In the genomic region with DNA sequence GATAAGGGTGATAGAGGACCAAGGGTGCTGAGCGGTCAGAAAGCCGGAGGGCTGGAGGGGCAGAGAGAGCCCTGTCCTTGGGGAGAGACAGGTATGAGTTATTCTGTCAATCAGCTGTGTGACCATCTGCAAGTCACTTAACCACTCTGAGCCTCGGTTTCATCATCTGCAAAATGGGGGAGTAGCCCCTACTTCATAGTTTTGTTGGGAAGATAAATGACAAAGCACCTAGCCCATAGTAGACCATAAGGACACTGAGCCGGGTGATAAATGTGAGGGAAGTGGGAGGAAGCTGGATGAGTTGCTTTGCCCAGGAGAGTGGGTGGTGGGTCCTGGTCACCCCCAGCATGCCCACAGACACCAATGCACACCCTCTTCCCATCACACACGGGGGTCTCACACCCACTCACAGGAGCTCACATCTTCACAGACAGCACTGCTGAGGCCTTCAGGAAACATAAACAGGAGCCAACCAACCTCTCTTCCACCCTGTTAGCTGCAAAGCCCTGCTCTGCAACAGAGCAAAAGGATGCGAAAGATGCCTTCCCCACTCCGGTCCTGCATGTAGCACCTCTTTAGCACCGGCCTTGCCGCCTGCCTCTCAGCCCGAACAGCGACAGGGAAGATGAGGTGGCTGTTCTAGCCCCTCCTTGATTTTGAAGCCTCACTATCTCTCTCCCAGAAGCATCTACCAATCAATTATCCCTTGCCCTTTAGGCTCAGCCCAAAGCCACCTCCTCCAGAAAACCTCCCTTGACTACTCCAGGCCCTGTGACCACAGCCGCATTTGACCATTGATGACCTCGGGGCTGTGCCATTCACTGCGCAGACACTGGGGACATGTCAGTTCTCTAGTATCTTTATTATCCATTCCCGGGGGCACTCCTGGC, we compare ENCODE assay signal across 14 cellular contexts. TPM values are rescaled to one million over a fixed set of nuclear protein-coding genes. Genes with fewer than 3 reads are reported as not detected.
"Had no signal": no experiment of that assay in that cellular context is flagged by ENCODE, and none has a peak within 500 bp of the region (broad histone marks: within the 10 kb centered on the region; RNA-seq: fewer than 3 reads in every experiment).

No MANE protein-coding gene starts in this region.

- H3K27me3 ChIP-seq: breast epithelium, dorsolateral prefrontal cortex, sigmoid colon, spleen, stomach, testis had no signal

- H3K4me1 Mint-ChIP-seq: activated naive CD8-positive, alpha-beta T cell treated with anti-CD3 and anti-CD28 coated beads, Interleukin-2, amount 10 ng/mL, durations not matched to agents 7 days and 5 days; memory B cell had no signal

- H3K36me3 ChIP-seq: breast epithelium, sigmoid colon, spleen, stomach had no signal

- H3K9me3 Mint-ChIP-seq: activated naive CD8-positive, alpha-beta T cell treated with anti-CD3 and anti-CD28 coated beads, Interleukin-2, amount 10 ng/mL, durations not matched to agents 7 days and 5 days; memory B cell had no signal

- H3K27me3 Mint-ChIP-seq: activated naive CD8-positive, alpha-beta T cell treated with anti-CD3 and anti-CD28 coated beads, Interleukin-2, amount 10 ng/mL, durations not matched to agents 7 days and 5 days; memory B cell had no signal

- H3K4me3 ChIP-seq: breast epithelium, dorsolateral prefrontal cortex, sigmoid colon, spleen, stomach, testis had no signal

- H3K4me1 ChIP-seq: sigmoid colon, spleen, testis had no signal

- H3K4me3 Mint-ChIP-seq: activated naive CD8-positive, alpha-beta T cell treated with anti-CD3 and anti-CD28 coated beads, Interleukin-2, amount 10 ng/mL, durations not matched to agents 7 days and 5 days; memory B cell had no signal

- H3K27ac ChIP-seq: sigmoid colon, spleen, testis had no signal

- H3K27ac Mint-ChIP-seq: activated naive CD8-positive, alpha-beta T cell treated with anti-CD3 and anti-CD28 coated beads, Interleukin-2, amount 10 ng/mL, durations not matched to agents 7 days and 5 days; memory B cell had no signal

- H3K36me3 Mint-ChIP-seq: activated naive CD8-positive, alpha-beta T cell treated with anti-CD3 and anti-CD28 coated beads, Interleukin-2, amount 10 ng/mL, durations not matched to agents 7 days and 5 days; memory B cell had no signal

- DNase-seq: activated CD4-positive, alpha-beta T cell treated with anti-CD3 and anti-CD28 coated beads, Interleukin-2, amount 50 U/mL, for 4 hours; activated CD4-positive, CD25-positive, alpha-beta regulatory T cell treated with anti-CD3 and anti-CD28 coated beads, Interleukin-2, amount 50 U/mL, for 72 hours; activated naive CD4-positive, alpha-beta T cell; activated naive CD8-positive, alpha-beta T cell treated with anti-CD3 and anti-CD28 coated beads, Interleukin-2, amount 10 ng/mL, durations not matched to agents 7 days and 5 days; activated T-cell treated with anti-CD3 and anti-CD28 coated beads for 4 hours; dorsolateral prefrontal cortex; islet precursor cell; sigmoid colon; spleen; testis had no signal

- H3K9me3 ChIP-seq: breast epithelium, sigmoid colon, spleen, stomach, testis had no signal

RNA-seq across cellular contexts. Expression of a gene that starts 18.9 kb away (rescaled TPM):
- total RNA-seq: activated naive CD8-positive, alpha-beta T cell treated with anti-CD3 and anti-CD28 coated beads, Interleukin-2, amount 10 ng/mL, durations not matched to agents 7 days and 5 days; osteocyte had no signal
